In the genomic region with DNA sequence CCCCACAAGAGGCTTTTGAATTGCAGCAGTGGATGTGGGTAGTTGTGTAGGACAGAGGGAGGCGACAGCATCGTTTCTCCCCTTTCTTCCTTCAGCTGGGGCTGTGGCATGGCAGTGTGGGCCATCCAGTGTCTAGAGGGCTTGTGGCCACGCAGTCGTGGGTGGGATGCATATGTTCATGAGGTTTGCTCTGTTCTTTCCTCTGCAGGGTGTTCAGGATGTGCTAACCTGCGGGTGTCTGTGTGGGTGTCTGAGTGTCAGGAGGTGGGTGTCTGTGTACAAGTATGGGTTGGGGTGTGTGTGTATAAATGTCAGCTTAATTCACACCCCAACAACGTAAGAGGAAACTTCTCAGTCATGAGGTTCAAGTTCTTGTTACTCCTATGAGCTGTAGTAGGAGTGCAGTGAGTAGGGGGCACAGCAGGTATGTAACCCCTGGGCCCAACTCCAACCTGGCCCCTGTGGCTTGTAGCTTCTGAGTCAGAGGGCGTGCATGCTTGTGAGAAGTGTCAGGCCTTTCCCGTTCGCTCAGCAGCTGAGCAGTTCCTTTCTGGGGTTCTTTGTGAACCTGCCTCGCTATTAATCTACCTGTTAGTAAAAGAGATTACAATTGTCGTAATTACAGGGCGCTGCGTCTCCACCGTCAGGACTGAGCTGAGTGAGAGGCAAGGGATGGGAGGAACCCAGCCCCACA, we compare ENCODE assay signal across 11 cellular contexts. TPM values are rescaled to one million over a fixed set of nuclear protein-coding genes. Genes with fewer than 3 reads are reported as not detected.
DNase-seq lines count a peak whose midpoint lies in the region; ATAC-seq, FAIRE-seq and TF ChIP-seq lines count a peak whose summit lies in the region.
"Had no signal": no experiment of that assay in that cellular context is flagged by ENCODE, and none has a peak within 500 bp of the region (broad histone marks: within the 10 kb centered on the region; RNA-seq: fewer than 3 reads in every experiment).

No MANE protein-coding gene starts in this region.

- no peak overlapping the region for H4K91ac ChIP-seq in neuronal stem cell (ENCODE audit: low read depth, low read length, poor library complexity)

- H3K36me3 Mint-ChIP-seq in CD8-positive, alpha-beta T cell = no peaks in the 10 kb centered on the region

- CTCF ChIA-PET in CD8-positive, alpha-beta T cell (lab: Charles Lee) = interaction anchor here (0.5 to 1.9 kb wide), 9 partner anchors 10 to 150 kb away, joined by 3 to 10 read pairs (median 4); no protein-coding TSS in a partner anchor
- CTCF ChIA-PET in K562 (lab: Yijun Ruan, JAX; ENCODE audit: low intra/inter-chr PET ratio) = no interaction called here

- H2AK5ac ChIP-seq in neuronal stem cell (ENCODE audit: low read depth, low read length) = no peak overlapping the region

- ATAC-seq in CD8-positive, alpha-beta T cell = peak; percentile 82
- ATAC-seq in K562 = no peak
- ATAC-seq in GM18498 (IDR thresholded peaks at IDR 0.05; ENCODE audit: unreplicated experiment) = no peak
- ATAC-seq in HG02763 (IDR thresholded peaks at IDR 0.05; ENCODE audit: unreplicated experiment) = no peak

- H3K36me3 ChIP-seq in CD8-positive, alpha-beta T cell (ENCODE audit: insufficient read depth, low read length) = no peaks in the 10 kb centered on the region
- 0 out of 3 replicates have a peak, but pooled peaks cover 15% of the 10 kb centered on the region for H3K36me3 ChIP-seq in K562 (ENCODE audit: control insufficient read depth, insufficient read depth, low read length)
- no peaks in the 10 kb centered on the region for H3K36me3 ChIP-seq in neuronal stem cell (replicated peaks in 1 of 2; ENCODE audit: control insufficient read depth in 2 of 2, insufficient read depth in 2 of 2, low read length in 2 of 2)

- no peak for TF ChIP-seq CTCF in CD8-positive, alpha-beta T cell (IDR thresholded peaks at IDR 0.05)
- TF ChIP-seq CTCF in K562 (IDR thresholded peaks at IDR 0.05 in 2 of 3, conservative IDR thresholded peaks at IDR 0.05 in 1 of 3; ENCODE audit: insufficient read depth in 2 of 3, low read depth in 1 of 3, low read length in 3 of 3) (no peak), GM20000 (IDR thresholded peaks at IDR 0.05; ENCODE audit: extremely low read depth, missing control alignments) (no peak)

- no peaks in the 10 kb centered on the region for H3K9me3 ChIP-seq in CD8-positive, alpha-beta T cell (ENCODE audit: low read length)
- H3K9me3 ChIP-seq in K562 (replicated peaks; ENCODE audit: control insufficient read depth, insufficient read depth, low read depth, low read length) = no peaks in the 10 kb centered on the region
- no peaks in the 10 kb centered on the region for H3K9me3 ChIP-seq in neuronal stem cell (replicated peaks in 1 of 2; ENCODE audit: control insufficient read depth in 2 of 2, insufficient read depth in 1 of 2, low read depth in 1 of 2, low read length in 2 of 2)

- no peak overlapping the region for H3K14ac ChIP-seq in neuronal stem cell (ENCODE audit: low read length)

- peak overlapping the region; percentile 27 for H3K4me3 Mint-ChIP-seq in CD8-positive, alpha-beta T cell
- H3K4me3 Mint-ChIP-seq: CD4-positive, alpha-beta T cell had no signal

- H3K23ac ChIP-seq in neuronal stem cell (ENCODE audit: low read depth, low read length, poor library complexity) = no peak overlapping the region

- H3K9me3 Mint-ChIP-seq in CD8-positive, alpha-beta T cell = no peaks in the 10 kb centered on the region
- H3K9me3 Mint-ChIP-seq: CD4-positive, alpha-beta T cell had no signal

- DNase-seq in CD8-positive, alpha-beta T cell = peak; percentile 29 to 79 (median 47)
- DNase-seq in NCI-H226 (peak; percentile 80), K562 (ENCODE audit: extremely low read depth in 1 of 4, low spot score in 3 of 4) (no peak), neuronal stem cell (ENCODE audit: low spot score) (no peak), urothelium cell line (ENCODE audit: low spot score) (no peak), GM20000 (ENCODE audit: low spot score) (no peak)
- DNase-seq: activated CD4-positive, alpha-beta T cell treated with anti-CD3 and anti-CD28 coated beads for 1 hour had no signal

- peaks cover 7% of the 10 kb centered on the region; the same call in 1 of the 3 replicates for H3K79me2 ChIP-seq in K562 (ENCODE audit: control insufficient read depth, insufficient read depth, low read length)

- no peak overlapping the region for H3K4me2 ChIP-seq in K562 (ENCODE audit: insufficient read depth, low read length)
- no peak overlapping the region for H3K4me2 ChIP-seq in neuronal stem cell (ENCODE audit: insufficient read depth, low read length, poor library complexity, severe bottlenecking)

- H2AFZ ChIP-seq in K562 (ENCODE audit: low read depth, low read length) (no peak overlapping the region), neuronal stem cell (ENCODE audit: low read length) (no peak overlapping the region)

- H3K4me3 ChIP-seq in CD8-positive, alpha-beta T cell (ENCODE audit: low read depth, low read length) = no peak overlapping the region
- no peak overlapping the region for H3K4me3 ChIP-seq in K562
- no peak overlapping the region for H3K4me3 ChIP-seq in neuronal stem cell (ENCODE audit: low read length in 2 of 2)

- WGBS in K562 (ENCODE audit: insufficient coverage, low coverage, missing lambda C conversion rate) = 76% methylated on average over 13 of the region's 14 CpGs
- WGBS in neuronal stem cell (ENCODE audit: extremely low coverage in 2 of 2, insufficient read length in 2 of 2, insufficient replicate concordance in 1 of 2), 2 donors = no CpG with 5 or more reads among the region's 14 CpGs

- H4K20me1 ChIP-seq in K562 (replicated peaks; ENCODE audit: control insufficient read depth, insufficient read depth, low read length) = peaks cover 26% of the 10 kb centered on the region; the same call in 1 of the 2 replicates

- no TSS peak for BruUV-seq in K562 (replicated peaks; lab: Mats Ljungman, UMichigan)

- peak overlapping the region; percentile 28 for H3K18ac ChIP-seq in neuronal stem cell (ENCODE audit: low read length)

- POLR2A ChIA-PET in CD8-positive, alpha-beta T cell (lab: Charles Lee) = interaction anchor here (0.7 to 2.1 kb wide), 7 partner anchors 8 to 111 kb away, joined by 3 to 7 read pairs (median 3); no protein-coding TSS in a partner anchor
- POLR2A ChIA-PET in K562 (lab: Yijun Ruan, JAX) = interaction anchor here (0.5 to 1.3 kb wide), 5 partner anchors 10 to 253 kb away, joined by 3 to 4 read pairs (median 3); a partner anchor contains a TSS

- intact Hi-C loops in CD8-positive, alpha-beta T cell (cut with DNase I, micrococcal nuclease) = no loop called here
- intact Hi-C loops in K562 (cut with micrococcal nuclease) = no loop called here

- H3K4me1 ChIP-seq in CD8-positive, alpha-beta T cell (ENCODE audit: insufficient read depth, low read length) = peaks cover 36% of the 10 kb centered on the region
- H3K4me1 ChIP-seq in K562 (replicated peaks in 1 of 2; ENCODE audit: control insufficient read depth in 2 of 2, insufficient read depth in 2 of 2, low read length in 2 of 2) (peaks cover 0 to 9% of the 10 kb centered on the region in 2 experiments; a peak in 2 of 5 replicates), neuronal stem cell (ENCODE audit: control insufficient read depth in 2 of 2, insufficient read depth in 1 of 2, low read depth in 1 of 2, low read length in 2 of 2) (no peaks in the 10 kb centered on the region)

- H2BK120ac ChIP-seq in neuronal stem cell (ENCODE audit: low read depth, low read length) = no peak overlapping the region

- TF ChIP-seq POLR2A in K562 (conservative IDR thresholded peaks at IDR 0.05) = no peak

- no peak for TF ChIP-seq RAD21 in K562 (CRISPR knock-in tag; conservative IDR thresholded peaks at IDR 0.05 in 1 of 2, IDR thresholded peaks at IDR 0.05 in 1 of 2)

- TF ChIP-seq EP300 in K562 (IDR thresholded peaks at IDR 0.05; ENCODE audit: low read length) = no peak

- peak overlapping the region; percentile 42 for H3K27ac ChIP-seq in CD8-positive, alpha-beta T cell (ENCODE audit: low read depth, low read length)
- H3K27ac ChIP-seq in K562 (ENCODE audit: extremely low read depth, low read depth, low read length) (no peak overlapping the region), neuronal stem cell (replicated peaks; ENCODE audit: low read length) (no peak overlapping the region)

- in situ Hi-C loops in K562 (cut with MboI) = no loop called here

- H3K27me3 Mint-ChIP-seq in CD8-positive, alpha-beta T cell (ENCODE audit: low read depth) = no peaks in the 10 kb centered on the region
- H3K27me3 Mint-ChIP-seq: CD4-positive, alpha-beta T cell had no signal

- H3K27me3 ChIP-seq in CD8-positive, alpha-beta T cell (ENCODE audit: insufficient read depth, low read length) = no peaks in the 10 kb centered on the region
- H3K27me3 ChIP-seq in K562 (ENCODE audit: control insufficient read depth in 2 of 2, insufficient read depth in 2 of 2, low read length in 2 of 2) (no peaks in the 10 kb centered on the region), neuronal stem cell (ENCODE audit: control insufficient read depth in 3 of 3, insufficient read depth in 3 of 3, low read depth in 1 of 3, low read length in 3 of 3) (peaks cover 2 to 99% (median 78%) of the 10 kb centered on the region in 3 experiments)

- no peak overlapping the region for H2BK15ac ChIP-seq in neuronal stem cell (ENCODE audit: low read length)

- peaks cover 4% of the 10 kb centered on the region for H3K9me1 ChIP-seq in K562 (ENCODE audit: control insufficient read depth, insufficient read depth, low read length)

- H3K4ac ChIP-seq in neuronal stem cell (ENCODE audit: low read length) = no peak overlapping the region

- peaks cover 29% of the 10 kb centered on the region for H3K4me1 Mint-ChIP-seq in CD8-positive, alpha-beta T cell (ENCODE audit: low read depth)

- H2BK5ac ChIP-seq in neuronal stem cell (ENCODE audit: low read length) = no peak overlapping the region

- H3K79me1 ChIP-seq in neuronal stem cell (ENCODE audit: low read depth, low read length) = no peaks in the 10 kb centered on the region

- no peak overlapping the region for H4K8ac ChIP-seq in neuronal stem cell (ENCODE audit: low read depth, low read length)

- H3K9ac ChIP-seq in K562 (ENCODE audit: insufficient read depth in 1 of 2, low read depth in 2 of 2, low read length in 2 of 2) = no peak overlapping the region
- no peak overlapping the region for H3K9ac ChIP-seq in neuronal stem cell (ENCODE audit: low read depth, low read length, poor library complexity)

- no peak for FAIRE-seq in K562 (lab: Jason Lieb, UNC)
- FAIRE-seq in urothelium cell line (lab: Jason Lieb, UNC) = no peak
- FAIRE-seq: endothelial cell of umbilical vein had no signal

- H2BK12ac ChIP-seq in neuronal stem cell (ENCODE audit: low read length) = no peak overlapping the region

- H3K27ac Mint-ChIP-seq in CD8-positive, alpha-beta T cell = peak overlapping the region; percentile 87
- H3K27ac Mint-ChIP-seq: CD4-positive, alpha-beta T cell had no signal

RNA-seq across cellular contexts. Expression of a gene that starts 49.0 kb away (rescaled TPM):
- total RNA-seq in CD8-positive, alpha-beta T cell = 1 to 10 TPM; 2.5 to 5.0 TPM
- total RNA-seq in K562 (2011; cell fraction: chromatin; rRNA removed; ENCODE audit: low replicate concordance) = 18.3 and 47.5 TPM in 2 replicates
- 13.6 and 14.8 TPM in 2 replicates for total RNA-seq in K562 (2011; cell fraction: nucleolus; rRNA removed)
- 10.4 and 11.4 TPM in 2 replicates for total RNA-seq in K562 (2011; cell fraction: nucleoplasm; rRNA removed)
- total RNA-seq in K562 (2014; rRNA removed) (5.4 and 7.7 TPM in 2 replicates), K562 (2014; rRNA removed; fragmentation: Illumina TruSeq; extraction: Trizol) (2.3 and 6.4 TPM in 2 replicates), K562 (2015; rRNA removed; fragmentation: Illumina TruSeq; extraction: Trizol) (3.1 and 3.8 TPM in 2 replicates), K562 (2021) (23.1 and 26.8 TPM in 2 replicates)
- polyA plus RNA-seq in K562 (2011; rRNA removed) (2.9 and 5.6 TPM in 2 replicates), K562 (2014; fragmentation: Illumina TruSeq; extraction: Trizol) (7.7 and 9.2 TPM in 2 replicates), K562 (2014; fragmentation: Nextera tagmentation; extraction: Ambion mirVana) (under 1 TPM; 0.28 to 0.34 TPM), K562 (2014; rRNA removed) (6.8 and 7.2 TPM in 2 replicates)
- polyA plus RNA-seq in K562 (2011; cell fraction: cytosol; rRNA removed) = 3.2 and 3.6 TPM in 2 replicates
- 10.1 and 10.4 TPM in 2 replicates for polyA plus RNA-seq in K562 (2011; cell fraction: nucleus; rRNA removed)
- 8.7 and 9.6 TPM in 2 replicates for polyA plus RNA-seq in K562 (2012)
- polyA minus RNA-seq in K562 (2011; rRNA and poly(A)+ RNA removed) = 2.8 and 3.1 TPM in 2 replicates
- 7.3 and 7.8 TPM in 2 replicates for polyA minus RNA-seq in K562 (2011; cell fraction: cytosol; rRNA and poly(A)+ RNA removed)
- polyA minus RNA-seq in K562 (2011; cell fraction: nucleus; rRNA and poly(A)+ RNA removed) = 5.7 and 7.9 TPM in 2 replicates
- 0.07 TPM for polyA plus RNA-seq in neuronal stem cell (2013, experiment 1 of 2)
- 0.07 TPM for polyA plus RNA-seq in neuronal stem cell (2013, experiment 2 of 2)

RNA-seq across cellular contexts. Expression of a gene that starts 58.4 kb away (rescaled TPM):
- under 1 TPM; 0.81 to 0.92 TPM for total RNA-seq in CD8-positive, alpha-beta T cell
- 54.5 and 112 TPM in 2 replicates for total RNA-seq in K562 (2011; cell fraction: chromatin; rRNA removed; ENCODE audit: low replicate concordance)
- total RNA-seq in K562 (2011; cell fraction: nucleolus; rRNA removed) = 105 and 123 TPM in 2 replicates
- total RNA-seq in K562 (2011; cell fraction: nucleoplasm; rRNA removed) = 74.6 and 89.7 TPM in 2 replicates
- total RNA-seq in K562 (2014; rRNA removed) (266 and 312 TPM in 2 replicates), K562 (2014; rRNA removed; fragmentation: Illumina TruSeq; extraction: Trizol) (13.2 and 17.7 TPM in 2 replicates), K562 (2015; rRNA removed; fragmentation: Illumina TruSeq; extraction: Trizol) (89.9 and 108 TPM in 2 replicates), K562 (2021) (216 and 218 TPM in 2 replicates)
- polyA plus RNA-seq in K562 (2011; rRNA removed) (34.0 and 47.0 TPM in 2 replicates), K562 (2014; fragmentation: Illumina TruSeq; extraction: Trizol) (17.8 and 71.5 TPM in 2 replicates), K562 (2014; fragmentation: Nextera tagmentation; extraction: Ambion mirVana) (1 to 10 TPM; 1.3 to 1.6 TPM), K562 (2014; rRNA removed) (165 and 175 TPM in 2 replicates)
- polyA plus RNA-seq in K562 (2011; cell fraction: cytosol; rRNA removed) = 73.1 and 246 TPM in 2 replicates
- polyA plus RNA-seq in K562 (2011; cell fraction: nucleus; rRNA removed) = 76.6 and 132 TPM in 2 replicates
- polyA plus RNA-seq in K562 (2012) = 144 and 229 TPM in 2 replicates
- polyA minus RNA-seq in K562 (2011; rRNA and poly(A)+ RNA removed) = 12.7 and 14.2 TPM in 2 replicates
- 46.0 and 79.3 TPM in 2 replicates for polyA minus RNA-seq in K562 (2011; cell fraction: cytosol; rRNA and poly(A)+ RNA removed)
- polyA minus RNA-seq in K562 (2011; cell fraction: nucleus; rRNA and poly(A)+ RNA removed) = 37.4 and 52.3 TPM in 2 replicates
- polyA plus RNA-seq in neuronal stem cell (2013, experiment 1 of 2) = 1.1 TPM
- polyA plus RNA-seq in neuronal stem cell (2013, experiment 2 of 2) = 1.1 TPM

Comparison
In these comparisons a context has a peak if more than half of its experiments do, and no peak if none do; other contexts are left out.
1. DNase-seq: peak in CD8-positive, alpha-beta T cell (7 of 7) and NCI-H226 (single experiment); none in K562 (0 of 4), neuronal stem cell (single experiment), urothelium cell line (single experiment) and GM20000 (single experiment).
2. RNA of a gene that starts 58.4 kb away (total RNA-seq): 13.2 to 312 TPM in K562; 0.81 to 0.92 TPM in CD8-positive, alpha-beta T cell; every median in the first group is over 4 times any median in the second.